ENCODE assay signal across 1 cellular context in genomic region chr17:45197555-45198334, GRCh38.
TF ChIP-seq lines count a peak whose summit lies in the region.

No MANE protein-coding gene starts in this region.

TF ChIP-seq in HepG2, 621 proteins besides CTCF, POLR2A, EP300 and RAD21 (continued from another document and continues in another):
- peak; percentile 69 for TF ChIP-seq FOXP4 (CRISPR knock-in tag; IDR thresholded peaks at IDR 0.05)
- peak; percentile 77; the same call in 1 of the 2 replicates for TF ChIP-seq ZNF383 (CRISPR knock-in tag; IDR thresholded peaks at IDR 0.05; ENCODE audit: borderline replicate concordance)
- TF ChIP-seq ZFP37 (CRISPR knock-in tag; IDR thresholded peaks at IDR 0.05; ENCODE audit: borderline replicate concordance) = no peak; the same call in 1 of the 2 replicates
- peak; percentile 97 for TF ChIP-seq IRF2 (CRISPR knock-in tag; IDR thresholded peaks at IDR 0.05)
- no peak for TF ChIP-seq ZNF883 (CRISPR knock-in tag; IDR thresholded peaks at IDR 0.05; ENCODE audit: not compliant biosample characterization)
- TF ChIP-seq HMG20B (CRISPR knock-in tag; conservative IDR thresholded peaks at IDR 0.05) = peak; percentile 72
- TF ChIP-seq JUN (CRISPR knock-in tag; IDR thresholded peaks at IDR 0.05) = peak; percentile 63; the same call in 1 of the 2 replicates
- no peak for TF ChIP-seq TRAFD1 (CRISPR knock-in tag; IDR thresholded peaks at IDR 0.05; ENCODE audit: borderline replicate concordance)
- peak; percentile 60; the same call in 1 of the 2 replicates for TF ChIP-seq MYC (CRISPR knock-in tag; IDR thresholded peaks at IDR 0.05; ENCODE audit: borderline replicate concordance)
- TF ChIP-seq HOMEZ (CRISPR knock-in tag; IDR thresholded peaks at IDR 0.05; ENCODE audit: low read depth) = peak; percentile 81
- TF ChIP-seq CCDC6 (CRISPR knock-in tag; IDR thresholded peaks at IDR 0.05) = peak; percentile 85; the same call in 1 of the 2 replicates
- peak; percentile 75; the same call in 1 of the 2 replicates for TF ChIP-seq ZBTB34 (CRISPR knock-in tag; IDR thresholded peaks at IDR 0.05)
- peak; percentile 64; the same call in 1 of the 2 replicates for TF ChIP-seq ZHX1 (CRISPR knock-in tag; IDR thresholded peaks at IDR 0.05; ENCODE audit: low read depth)
- TF ChIP-seq NFE2L1 (CRISPR knock-in tag; IDR thresholded peaks at IDR 0.05; ENCODE audit: borderline replicate concordance) = no peak
- peak; percentile 58 for TF ChIP-seq TFE3 (CRISPR knock-in tag; IDR thresholded peaks at IDR 0.05)
- TF ChIP-seq NAIF1 (CRISPR knock-in tag; IDR thresholded peaks at IDR 0.05; ENCODE audit: borderline replicate concordance) = no peak; the same call in 1 of the 2 replicates
- TF ChIP-seq ZNF83 (CRISPR knock-in tag; IDR thresholded peaks at IDR 0.05; ENCODE audit: borderline replicate concordance) = peak; percentile 90
- peak; percentile 61; the same call in 1 of the 2 replicates for TF ChIP-seq ZNF136 (CRISPR knock-in tag; IDR thresholded peaks at IDR 0.05; ENCODE audit: low read depth)
- no peak for TF ChIP-seq NFRKB (IDR thresholded peaks at IDR 0.05)
- peak; percentile 88 for TF ChIP-seq ARNT2 (CRISPR knock-in tag; IDR thresholded peaks at IDR 0.05; ENCODE audit: low read depth)
- no peak for TF ChIP-seq CENPX (CRISPR knock-in tag; IDR thresholded peaks at IDR 0.05)
- TF ChIP-seq ZNF354B (CRISPR knock-in tag; IDR thresholded peaks at IDR 0.05) = no peak
- no peak for TF ChIP-seq ZNF484 (CRISPR knock-in tag; IDR thresholded peaks at IDR 0.05; ENCODE audit: borderline replicate concordance, low read depth)
- no peak for TF ChIP-seq MTF2 (CRISPR knock-in tag; IDR thresholded peaks at IDR 0.05; ENCODE audit: borderline replicate concordance)
- TF ChIP-seq ZNF446 (CRISPR knock-in tag; IDR thresholded peaks at IDR 0.05) = no peak
- TF ChIP-seq SRSF1 (optimal IDR thresholded peaks at IDR 0.05; ENCODE audit: low read depth, low read length) = no peak
- peak; percentile 91 for TF ChIP-seq ZGPAT (CRISPR knock-in tag; IDR thresholded peaks at IDR 0.05)
- TF ChIP-seq ZNF281 (CRISPR knock-in tag; IDR thresholded peaks at IDR 0.05; ENCODE audit: borderline replicate concordance) = peak; percentile 52; the same call in 1 of the 2 replicates
- TF ChIP-seq ZBTB2 (CRISPR knock-in tag; IDR thresholded peaks at IDR 0.05; ENCODE audit: low read depth) = no peak
- peak; percentile 93 for TF ChIP-seq UBTF (CRISPR knock-in tag; IDR thresholded peaks at IDR 0.05)
